Comparison of ENCODE assay signal across 8 cellular contexts in genomic region chr9:133048595-133048994, GRCh38. TPM values are rescaled to one million over a fixed set of nuclear protein-coding genes. Genes with fewer than 3 reads are reported as not detected.
DNase-seq lines count a peak whose midpoint lies in the region; ATAC-seq and TF ChIP-seq lines count a peak whose summit lies in the region.

No MANE protein-coding gene starts in this region.

- no peak overlapping the region for H3K27ac ChIP-seq in foreskin keratinocyte
- H3K27ac ChIP-seq in substantia nigra (ENCODE audit: low read depth, low read length, poor library complexity, severe bottlenecking) = peak overlapping the region; percentile 90

- H3K4me1 ChIP-seq in foreskin keratinocyte = no peaks in the 10 kb centered on the region

- no peak for DNase-seq in AG09309 (ENCODE audit: low read depth)
- peak; percentile 9 for DNase-seq in T follicular helper cell (ENCODE audit: low read depth)
- no peak for DNase-seq in foreskin keratinocyte
- peak in 32 of 49 donors; percentile 0 to 66 (median 34) for DNase-seq in substantia nigra (lab: John Stamatoyannopoulos, UW)
- no peak for DNase-seq in NCI-H1105 treated with DMSO at 0.1 percent for 48 hours (lab: John Stamatoyannopoulos, UW)
- DNase-seq in SKM-1 treated with dmso at 0.1 percent for 144 hours (lab: John Stamatoyannopoulos, UW; ENCODE audit: unreplicated experiment) = no peak

- TF ChIP-seq CTCF in AG09309 (IDR thresholded peaks at IDR 0.05; ENCODE audit: control insufficient read depth, insufficient read depth, low read depth, low read length, missing control alignments) (peak; percentile 61), GM12874 (IDR thresholded peaks at IDR 0.05; ENCODE audit: insufficient read depth, low read depth, low read length) (peak; percentile 48), foreskin keratinocyte (conservative IDR thresholded peaks at IDR 0.05) (peak; percentile 73)

- H3K4me3 ChIP-seq in AG09309 (ENCODE audit: control insufficient read depth, low read depth, low read length) = no peak overlapping the region

- no peaks in the 10 kb centered on the region for H3K27me3 ChIP-seq in foreskin keratinocyte

- ATAC-seq in foreskin keratinocyte = no peak
- ATAC-seq in HG03354 (IDR thresholded peaks at IDR 0.05; ENCODE audit: poor library complexity, severe bottlenecking, unreplicated experiment) = no peak

RNA-seq across cellular contexts. Expression of gene CEL, which starts 13.2 kb away (rescaled TPM):
- total RNA-seq in foreskin keratinocyte = 0.34 and 0.67 TPM in 2 replicates
- polyA plus RNA-seq in foreskin keratinocyte = 0.44 and 0.70 TPM in 2 replicates

RNA-seq across cellular contexts. Expression of gene GTF3C5, which starts 17.8 kb away (rescaled TPM):
- 61.0 and 66.3 TPM in 2 replicates for total RNA-seq in foreskin keratinocyte
- polyA plus RNA-seq in foreskin keratinocyte = 59.5 and 66.5 TPM in 2 replicates

Comparison
In these comparisons a context has a peak if more than half of its experiments do, and no peak if none do; other contexts are left out.
1. DNase-seq: peak in T follicular helper cell (single experiment) and substantia nigra (32 of 49); none in AG09309 (single experiment), foreskin keratinocyte (0 of 2), NCI-H1105 treated with DMSO at 0.1 percent for 48 hours (single experiment) and SKM-1 treated with dmso at 0.1 percent for 144 hours (single experiment).
2. Peak in every context shown above with its lines, with median percentiles within 50 percentile points of each other: CTCF ChIP-seq.